30 cellular contexts compared by ENCODE assay signal in genomic region chr10:58587676-58588075, GRCh38.
"Had no signal": no experiment of that assay in that cellular context is flagged by ENCODE, and none has a peak within 500 bp of the region (broad histone marks: within the 10 kb centered on the region; RNA-seq: fewer than 3 reads in every experiment).

No MANE protein-coding gene starts in this region.

- FAIRE-seq: islet of Langerhans, urothelium cell line had no signal

- H3K4me1 Mint-ChIP-seq: activated naive CD8-positive, alpha-beta T cell treated with anti-CD3 and anti-CD28 coated beads for 36 hours had no signal

- H3K27ac ChIP-seq: adrenal gland, ascending aorta, foreskin keratinocyte, heart right ventricle, left ventricle myocardium inferior, right lobe of liver, skin epidermis, testis had no signal

- H3K36me3 Mint-ChIP-seq: activated naive CD8-positive, alpha-beta T cell treated with anti-CD3 and anti-CD28 coated beads for 36 hours; natural killer cell treated with Interleukin-12 subunit alpha and Interleukin-12 subunit beta and Interleukin-15 and Interleukin-18, amount 100 ng/mL, for 72 hours had no signal

- H3K27ac Mint-ChIP-seq: activated naive CD4-positive, alpha-beta T cell treated with anti-CD3 and anti-CD28 coated beads for 36 hours; activated naive CD8-positive, alpha-beta T cell treated with anti-CD3 and anti-CD28 coated beads for 36 hours; activated T-helper 1 cell treated with anti-CD3 and anti-CD28 coated beads, Interleukin-12 subunit alpha, Interleukin-12 subunit beta, Interleukin-2, Interleukin-4 antibody, amounts not matched to agents 30 ng/mL and 10 ng/mL and 1 ng/mL, durations not matched to agents 14 hours and 24 hours and 36 hours; effector memory CD8-positive, alpha-beta T cell; natural killer cell treated with Interleukin-12 subunit alpha and Interleukin-12 subunit beta and Interleukin-15 and Interleukin-18, amount 100 ng/mL, for 72 hours had no signal

- H3K27me3 Mint-ChIP-seq: brain; effector memory CD8-positive, alpha-beta T cell; natural killer cell treated with Interleukin-12 subunit alpha and Interleukin-12 subunit beta and Interleukin-15 and Interleukin-18, amount 100 ng/mL, for 72 hours had no signal

- H3K27me3 ChIP-seq: adrenal gland, ascending aorta, foreskin keratinocyte, heart right ventricle, right lobe of liver, testis had no signal

- H3K36me3 ChIP-seq: adrenal gland, ascending aorta, heart right ventricle, left ventricle myocardium inferior, right lobe of liver had no signal

- H3K4me1 ChIP-seq: foreskin keratinocyte, right lobe of liver, testis had no signal

- H3K4me3 ChIP-seq: adrenal gland, ascending aorta, heart right ventricle, left ventricle myocardium inferior, lung, mucosa of descending colon, right lobe of liver, skin epidermis, testis had no signal

- H3K4me3 Mint-ChIP-seq: activated naive CD4-positive, alpha-beta T cell treated with anti-CD3 and anti-CD28 coated beads for 36 hours; activated naive CD8-positive, alpha-beta T cell treated with anti-CD3 and anti-CD28 coated beads for 36 hours; activated T-helper 1 cell treated with anti-CD3 and anti-CD28 coated beads, Interleukin-12 subunit alpha, Interleukin-12 subunit beta, Interleukin-2, Interleukin-4 antibody, amounts not matched to agents 30 ng/mL and 10 ng/mL and 1 ng/mL, durations not matched to agents 14 hours and 24 hours and 36 hours; brain; effector memory CD8-positive, alpha-beta T cell; natural killer cell treated with Interleukin-12 subunit alpha and Interleukin-12 subunit beta and Interleukin-15 and Interleukin-18, amount 100 ng/mL, for 72 hours had no signal

- DNase-seq: activated CD4-positive, alpha-beta T cell treated with anti-CD3 and anti-CD28 coated beads for 4 hours; activated CD4-positive, alpha-beta T cell treated with anti-CD3 and anti-CD28 coated beads, Interleukin-2, amount 50 U/mL, for 4 hours; activated CD8-positive, alpha-beta memory T cell treated with anti-CD3 and anti-CD28 coated beads for 24 hours; activated effector memory CD4-positive, alpha-beta T cell treated with anti-CD3 and anti-CD28 coated beads, Interleukin-2, amount 50 U/mL, for 16 hours; activated naive CD4-positive, alpha-beta T cell treated with anti-CD3 and anti-CD28 coated beads for 36 hours; activated naive CD8-positive, alpha-beta T cell treated with anti-CD3 and anti-CD28 coated beads for 36 hours; adrenal gland; caudate nucleus; cortex of kidney; effector memory CD8-positive, alpha-beta T cell; foreskin keratinocyte; heart right ventricle; left ventricle myocardium inferior; mucosa of descending colon; posterior cingulate gyrus; right lobe of liver; stimulated activated CD4-positive, alpha-beta T cell treated with anti-CD3 and anti-CD28 coated beads, Interleukin-12 subunit alpha, Interleukin-12 subunit beta, amount 100 ng/mL, for 4 hours; stimulated activated CD4-positive, alpha-beta T cell treated with anti-CD3 and anti-CD28 coated beads, Interleukin-4, amount 100 ng/mL, for 1 hour; stimulated activated naive CD8-positive, alpha-beta T cell treated with anti-CD3 and anti-CD28 coated beads, Interleukin-15, Interleukin-2, amounts not matched to agents 100 U/mL and 50 U/mL, for 24 hours; testis; trophoblast cell had no signal

- H3K9me3 Mint-ChIP-seq: activated naive CD4-positive, alpha-beta T cell treated with anti-CD3 and anti-CD28 coated beads for 36 hours; activated naive CD8-positive, alpha-beta T cell treated with anti-CD3 and anti-CD28 coated beads for 36 hours; activated T-helper 1 cell treated with anti-CD3 and anti-CD28 coated beads, Interleukin-12 subunit alpha, Interleukin-12 subunit beta, Interleukin-2, Interleukin-4 antibody, amounts not matched to agents 30 ng/mL and 10 ng/mL and 1 ng/mL, durations not matched to agents 14 hours and 24 hours and 36 hours had no signal

- ATAC-seq: effector memory CD8-positive, alpha-beta T cell; esophagus mucosa; foreskin keratinocyte; heart right ventricle; mucosa of descending colon; natural killer cell treated with Interleukin-12 subunit alpha and Interleukin-12 subunit beta and Interleukin-15 and Interleukin-18, amount 100 ng/mL, for 72 hours; right lobe of liver; stimulated activated naive CD8-positive, alpha-beta T cell treated with anti-CD3 and anti-CD28 coated beads, Interleukin-15, Interleukin-2, amounts not matched to agents 100 U/mL and 50 U/mL, for 24 hours had no signal

- H3K9me3 ChIP-seq: adrenal gland, mucosa of descending colon, right lobe of liver, testis had no signal
